16 cellular contexts compared by ENCODE assay signal in the genomic region with DNA sequence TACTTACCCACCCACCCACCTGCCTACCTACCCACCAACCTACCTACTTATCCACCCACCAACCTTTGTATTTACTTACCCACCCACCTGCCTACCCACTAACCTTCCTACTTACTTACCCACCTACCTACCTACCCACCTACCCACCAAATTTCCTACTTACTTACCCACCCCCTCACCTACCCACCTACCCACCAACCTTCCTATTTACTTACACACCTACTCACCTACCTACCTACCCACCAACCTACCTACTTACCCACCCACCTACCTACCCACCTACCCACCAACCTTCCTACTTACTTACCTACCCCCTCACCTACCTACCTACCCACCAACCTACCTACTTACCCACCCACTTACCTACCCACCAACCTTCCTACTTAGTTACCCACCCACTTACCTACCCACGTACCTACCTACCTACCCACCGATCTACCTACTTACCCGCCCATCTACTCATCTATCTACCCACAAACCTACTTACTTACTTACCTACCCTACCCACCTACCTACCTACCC.
DNase-seq lines count a peak whose midpoint lies in the region; ATAC-seq, FAIRE-seq and TF ChIP-seq lines count a peak whose summit lies in the region.
"Had no signal": no experiment of that assay in that cellular context is flagged by ENCODE, and none has a peak within 500 bp of the region (broad histone marks: within the 10 kb centered on the region; RNA-seq: fewer than 3 reads in every experiment).

No MANE protein-coding gene starts in this region.

- H3K4ac ChIP-seq in IMR-90 (ENCODE audit: low read depth, low read length) = no peak overlapping the region

- H3K9me3 ChIP-seq in HEK293 (ENCODE audit: control insufficient read depth, insufficient read depth, low read depth, low read length) = no peaks in the 10 kb centered on the region
- no peaks in the 10 kb centered on the region for H3K9me3 ChIP-seq in IMR-90 (ENCODE audit: control insufficient read depth, insufficient read depth, low read length)
- no peaks in the 10 kb centered on the region for H3K9me3 ChIP-seq in parathyroid adenoma (ENCODE audit: control insufficient read depth, low read length)
- H3K9me3 ChIP-seq: A549 had no signal

- H4K91ac ChIP-seq in IMR-90 (ENCODE audit: insufficient read depth, low read depth, low read length) = no peak overlapping the region

- H3K79me1 ChIP-seq in IMR-90 (ENCODE audit: low read depth in 1 of 2, low read length in 2 of 2) = no peaks in the 10 kb centered on the region

- H2AK9ac ChIP-seq in IMR-90 (replicated peaks; ENCODE audit: low read depth, low read length, poor library complexity) = no peak overlapping the region

- H3K14ac ChIP-seq in IMR-90 (replicated peaks; ENCODE audit: low read depth, low read length) = no peak overlapping the region

- DNase-seq in IMR-90 (no peak), urothelium cell line (ENCODE audit: low spot score) (no peak), NCI-H1417 (lab: John Stamatoyannopoulos, UW) (no peak)
- no peak for DNase-seq in activated naive CD4-positive, alpha-beta T cell (lab: John Stamatoyannopoulos, UW)
- DNase-seq: AML-193; CD4-positive, alpha-beta T cell; DMS153; DMS79; GDM1; GOT3; H9; KBM-7 had no signal

- H2AK5ac ChIP-seq in IMR-90 (ENCODE audit: low read depth, low read length) = no peak overlapping the region

- POLR2A ChIA-PET in HEK293 (lab: Yijun Ruan, JAX) = no interaction called here
- POLR2A ChIA-PET in IMR-90 (lab: Charles Lee; ENCODE audit: unreplicated experiment) = no interaction called here

- H3K27ac ChIP-seq in HEK293 (ENCODE audit: extremely low read depth, low read depth, low read length) (no peak overlapping the region), IMR-90 (ENCODE audit: insufficient read depth, low read length) (no peak overlapping the region), parathyroid adenoma (peak overlapping the region; percentile 6)
- H3K27ac ChIP-seq: A549, C4-2B had no signal

- H3K36me3 ChIP-seq in HEK293 (ENCODE audit: control insufficient read depth in 2 of 2, insufficient read depth in 1 of 2, low read length in 2 of 2) (no peaks in the 10 kb centered on the region), IMR-90 (ENCODE audit: control insufficient read depth, insufficient read depth, low read length) (no peaks in the 10 kb centered on the region), parathyroid adenoma (ENCODE audit: control insufficient read depth, insufficient read depth, low read length) (no peaks in the 10 kb centered on the region)

- H3K56ac ChIP-seq in IMR-90 (ENCODE audit: extremely low read depth, insufficient read depth, low read length) = no peak overlapping the region

- in situ Hi-C loops in IMR-90 (cut with MboI; ENCODE audit: low sequenced_read_pairs) = no loop called here

- ATAC-seq in IMR-90 (ENCODE audit: low read depth) = no peak
- ATAC-seq: A549 had no signal

- no peaks in the 10 kb centered on the region for H3K4me1 ChIP-seq in HEK293 (ENCODE audit: control insufficient read depth, insufficient read depth, low read length)
- H3K4me1 ChIP-seq in IMR-90 (ENCODE audit: control insufficient read depth, insufficient read depth, low read length) = no peaks in the 10 kb centered on the region
- H3K4me1 ChIP-seq in parathyroid adenoma = peaks cover 9% of the 10 kb centered on the region
- H3K4me1 ChIP-seq: A549 had no signal

- no peaks in the 10 kb centered on the region for H3K9me1 ChIP-seq in IMR-90 (ENCODE audit: insufficient read depth, low read length)

- H3K4me2 ChIP-seq in IMR-90 (ENCODE audit: low read depth, low read length) (no peak overlapping the region), parathyroid adenoma (ENCODE audit: low read length) (no peak overlapping the region)
- H3K4me2 ChIP-seq: A549 had no signal

- H3K27me3 ChIP-seq in IMR-90 (ENCODE audit: control insufficient read depth, insufficient read depth, low read length) (no peaks in the 10 kb centered on the region; the same call in none of the 2 replicates), parathyroid adenoma (ENCODE audit: control insufficient read depth, insufficient read depth, low read length) (no peaks in the 10 kb centered on the region)

- peak overlapping the region; percentile 47 for H2BK5ac ChIP-seq in IMR-90 (ENCODE audit: low read depth, low read length, poor library complexity, severe bottlenecking)

- H3K23ac ChIP-seq in IMR-90 (ENCODE audit: low read depth, low read length) = no peak overlapping the region

- H4K20me1 ChIP-seq in IMR-90 (ENCODE audit: insufficient read depth, low read length) = no peaks in the 10 kb centered on the region

- H2BK15ac ChIP-seq in IMR-90 (ENCODE audit: low read depth, low read length) = no peak overlapping the region

- no peak overlapping the region for H3K9ac ChIP-seq in IMR-90 (ENCODE audit: low read depth, low read length)
- no peak overlapping the region for H3K9ac ChIP-seq in parathyroid adenoma

- H2BK120ac ChIP-seq in IMR-90 (ENCODE audit: low read depth, low read length) = no peak overlapping the region

- intact Hi-C loops in IMR-90 (cut with micrococcal nuclease) = no loop called here

- no peak overlapping the region for H4K5ac ChIP-seq in IMR-90 (ENCODE audit: low read depth, low read length)

- no peak overlapping the region for H2BK20ac ChIP-seq in IMR-90 (ENCODE audit: low read depth, low read length)

- WGBS in IMR-90 (ENCODE audit: extremely low coverage in 2 of 2, insufficient read length in 1 of 2), 2 experiments = 74% methylated on average over 3 of the region's 3 CpGs; no CpG with 5 or more reads in 1 of the 2 experiments

- TF ChIP-seq CTCF in HEK293 (tag by site-specific recombination; IDR thresholded peaks at IDR 0.05) (no peak), IMR-90 (conservative IDR thresholded peaks at IDR 0.05; ENCODE audit: low read depth, low read length) (no peak), parathyroid adenoma (IDR thresholded peaks at IDR 0.05) (no peak)

- no TSS peak for BruUV-seq in IMR-90 (replicated peaks; lab: Mats Ljungman, UMichigan)

- peaks cover 3% of the 10 kb centered on the region for H3K79me2 ChIP-seq in parathyroid adenoma

- H2AFZ ChIP-seq in IMR-90 (replicated peaks; ENCODE audit: low read length, poor library complexity) = no peak overlapping the region
- H2AFZ ChIP-seq in parathyroid adenoma = no peak overlapping the region

- TF ChIP-seq RAD21 in IMR-90 (IDR thresholded peaks at IDR 0.05; ENCODE audit: low read length) = no peak

- H4K8ac ChIP-seq in IMR-90 (ENCODE audit: low read depth in 2 of 2, low read length in 2 of 2) = no peak overlapping the region

- H3K18ac ChIP-seq in IMR-90 (ENCODE audit: low read depth, low read length) = no peak overlapping the region

- FAIRE-seq in urothelium cell line (lab: Jason Lieb, UNC) = peak; percentile 91
- FAIRE-seq: A549 had no signal

- dilution Hi-C loops in IMR-90 (cut with HindIII; ENCODE audit: low sequenced_read_pairs, unreplicated experiment) = no loop called here

- no peak overlapping the region for H3K4me3 ChIP-seq in HEK293 (ENCODE audit: low read depth, low read length)
- no peak overlapping the region for H3K4me3 ChIP-seq in IMR-90 (ENCODE audit: insufficient read depth, low read depth, low read length)
- no peak overlapping the region for H3K4me3 ChIP-seq in parathyroid adenoma (ENCODE audit: low read depth, low read length)
- H3K4me3 ChIP-seq: A549 had no signal

- CTCF ChIA-PET in HEK293 (lab: Yijun Ruan, JAX) = no interaction called here
- CTCF ChIA-PET in IMR-90 (lab: Yijun Ruan, JAX) = no interaction called here

- no peak for TF ChIP-seq POLR2A in IMR-90 (IDR thresholded peaks at IDR 0.05; ENCODE audit: low read depth, low read length)

TF ChIP-seq in HEK293, 187 proteins besides CTCF, POLR2A, EP300 and RAD21 (continues in another document):
- no peak for TF ChIP-seq INSM2 (tag by site-specific recombination; IDR thresholded peaks at IDR 0.05)

TF ChIP-seq in IMR-90, 13 proteins besides CTCF, POLR2A, EP300 and RAD21:
- no peak for TF ChIP-seq NFE2L2 (IDR thresholded peaks at IDR 0.05; ENCODE audit: low read depth, low read length)
